19 cellular contexts compared by ENCODE assay signal in the genomic region with DNA sequence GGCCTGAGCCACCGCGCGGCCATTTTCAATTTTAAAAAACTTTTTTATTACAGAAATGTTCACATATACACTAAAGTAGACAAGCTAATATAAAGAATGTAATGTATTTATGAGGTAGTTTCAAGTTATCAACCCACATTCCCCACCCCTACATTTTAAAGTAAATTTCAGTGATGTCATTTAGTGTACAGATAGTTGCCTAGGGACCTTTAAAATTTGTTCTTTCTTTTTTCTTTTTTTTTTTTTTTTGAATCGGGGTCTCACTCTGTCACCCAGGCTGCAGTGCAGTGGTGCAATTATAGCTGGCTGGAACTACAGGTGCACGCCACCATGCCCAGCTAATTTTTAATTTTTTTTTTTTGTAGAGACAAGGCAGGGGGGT.
"Had no signal": no experiment of that assay in that cellular context is flagged by ENCODE, and none has a peak within 500 bp of the region (broad histone marks: within the 10 kb centered on the region; RNA-seq: fewer than 3 reads in every experiment).

No MANE protein-coding gene starts in this region.

- ATAC-seq: activated CD8-positive, alpha-beta T cell treated with anti-CD3 and anti-CD28 coated beads for 36 hours; activated naive CD4-positive, alpha-beta T cell treated with anti-CD3 and anti-CD28 coated beads, Interleukin-2, amount 50 U/mL, for 72 hours; mucosa of descending colon; naive thymus-derived CD4-positive, alpha-beta T cell; pancreas; SK-N-SH treated with all-trans-retinoic acid at 6 μM for 48 hours had no signal

- DNase-seq: activated B cell treated with CpG ODN at 0.5 μM for 24 hours; activated gamma-delta T cell; central memory CD4-positive, alpha-beta T cell; hypothalamus; left ventricle myocardium inferior; pancreas; stimulated activated CD4-positive, alpha-beta T cell treated with anti-CD3 and anti-CD28 coated beads, Interleukin-12 subunit alpha, Interleukin-12 subunit beta, amount 100 ng/mL, for 4 hours; stimulated activated CD4-positive, alpha-beta T cell treated with anti-CD3 and anti-CD28 coated beads, Interleukin-2, amount 100 ng/mL, for 24 hours; tibial artery; uterus had no signal

- H3K36me3 Mint-ChIP-seq: brain, memory B cell had no signal

- H3K27me3 ChIP-seq: esophagus muscularis mucosa, pancreas, tibial artery, uterus had no signal

- H3K27ac Mint-ChIP-seq: brain had no signal

- H3K27ac ChIP-seq: coronary artery, esophagus muscularis mucosa, left ventricle myocardium inferior, pancreas, tibial artery, uterus had no signal

- H3K9me3 Mint-ChIP-seq: activated B cell treated with CpG ODN at 0.5 μM for 24 hours; activated CD8-positive, alpha-beta T cell treated with anti-CD3 and anti-CD28 coated beads for 36 hours; activated naive CD4-positive, alpha-beta T cell treated with anti-CD3 and anti-CD28 coated beads, Interleukin-2, amount 50 U/mL, for 72 hours; brain; memory B cell; naive thymus-derived CD4-positive, alpha-beta T cell had no signal

- H3K36me3 ChIP-seq: esophagus muscularis mucosa, left ventricle myocardium inferior, pancreas, tibial artery, uterus had no signal

- H3K27me3 Mint-ChIP-seq: activated B cell treated with CpG ODN at 0.5 μM for 24 hours; activated CD8-positive, alpha-beta T cell treated with anti-CD3 and anti-CD28 coated beads for 36 hours; brain; memory B cell; naive thymus-derived CD4-positive, alpha-beta T cell had no signal

- H3K4me3 ChIP-seq: coronary artery, esophagus muscularis mucosa, left ventricle myocardium inferior, mucosa of descending colon, pancreas, tibial artery, uterus had no signal

- H3K9me3 ChIP-seq: esophagus muscularis mucosa, left ventricle myocardium inferior, mucosa of descending colon, pancreas, tibial artery, uterus had no signal
